8 cellular contexts compared by ENCODE assay signal in the genomic region with DNA sequence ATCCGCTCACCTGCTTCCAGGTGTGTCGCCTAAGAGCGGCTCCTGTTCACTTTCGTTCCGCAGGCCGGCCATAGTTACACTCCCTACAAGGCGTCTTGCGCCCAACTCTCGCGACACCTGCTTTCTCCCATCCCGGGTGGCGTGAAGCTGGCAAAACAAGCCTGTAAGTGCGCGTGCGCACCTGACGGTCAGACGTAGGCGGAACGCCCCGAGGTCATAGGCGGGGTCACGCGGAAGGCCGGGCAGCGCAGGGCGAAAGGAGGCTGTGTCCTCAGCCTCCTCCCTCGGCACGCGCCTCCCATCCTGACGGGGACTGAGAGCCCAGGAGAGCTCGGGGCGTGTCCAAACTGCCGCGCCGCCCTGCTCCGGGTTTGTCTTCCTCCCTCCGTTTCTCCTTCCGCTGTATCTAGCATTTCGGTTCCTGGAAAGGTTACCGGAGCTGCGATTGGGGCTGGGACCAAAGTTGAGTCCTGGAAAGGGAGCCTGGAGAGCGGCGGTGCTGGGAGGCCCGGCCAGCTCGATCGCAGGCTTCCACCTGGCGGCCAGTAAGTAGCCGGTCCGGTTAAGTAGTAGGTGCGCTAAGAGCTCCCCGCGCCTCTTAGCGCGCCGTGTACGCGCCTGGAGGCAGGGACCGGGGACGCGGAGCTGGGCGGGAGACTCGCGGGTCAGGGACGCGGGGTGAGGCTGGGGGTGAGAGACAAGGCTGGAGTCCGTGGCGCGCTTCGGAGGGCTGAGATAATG.
DNase-seq lines count a peak whose midpoint lies in the region; ATAC-seq lines count a peak whose summit lies in the region.

A gene (plus strand): TSS at position 345 of the 741 bp plus-strand sequence. CDS start 17,550 bp downstream, outside the sequence.
A gene with protein sequence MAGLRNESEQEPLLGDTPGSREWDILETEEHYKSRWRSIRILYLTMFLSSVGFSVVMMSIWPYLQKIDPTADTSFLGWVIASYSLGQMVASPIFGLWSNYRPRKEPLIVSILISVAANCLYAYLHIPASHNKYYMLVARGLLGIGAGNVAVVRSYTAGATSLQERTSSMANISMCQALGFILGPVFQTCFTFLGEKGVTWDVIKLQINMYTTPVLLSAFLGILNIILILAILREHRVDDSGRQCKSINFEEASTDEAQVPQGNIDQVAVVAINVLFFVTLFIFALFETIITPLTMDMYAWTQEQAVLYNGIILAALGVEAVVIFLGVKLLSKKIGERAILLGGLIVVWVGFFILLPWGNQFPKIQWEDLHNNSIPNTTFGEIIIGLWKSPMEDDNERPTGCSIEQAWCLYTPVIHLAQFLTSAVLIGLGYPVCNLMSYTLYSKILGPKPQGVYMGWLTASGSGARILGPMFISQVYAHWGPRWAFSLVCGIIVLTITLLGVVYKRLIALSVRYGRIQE (minus strand): TSS at position 112 of the 741 bp plus-strand sequence. CDS start 40 bp downstream, at position 72.

- ATAC-seq in GM19043 (IDR thresholded peaks at IDR 0.05; ENCODE audit: low read depth, unreplicated experiment): peak; percentile 96
- peak; percentile 94 for ATAC-seq in HG03378 (IDR thresholded peaks at IDR 0.05; ENCODE audit: unreplicated experiment)
- peak; percentile 95 to 96 for ATAC-seq in activated CD4-positive, CD25-positive, alpha-beta regulatory T cell treated with anti-CD3 and anti-CD28 coated beads, Interleukin-2, amount 50 U/mL, for 24 hours

- peak; percentile 96 for DNase-seq in Ammon's horn (ENCODE audit: low spot score)
- peak; percentile 93 for DNase-seq in NCI-H446 treated with DMSO at 0.1 percent for 48 hours (lab: John Stamatoyannopoulos, UW)
- peak; percentile 98 for DNase-seq in cerebellar cortex (ENCODE audit: low spot score)
- DNase-seq in iris pigment epithelial cell (ENCODE audit: low read depth): peak; percentile 100
- peak; percentile 98 for DNase-seq in stimulated activated CD4-positive, alpha-beta T cell treated with anti-CD3 and anti-CD28 coated beads, Interleukin-12 subunit alpha, Interleukin-12 subunit beta, amount 100 ng/mL, for 4 hours

Comparison
In these comparisons a context has a peak if more than half of its experiments do, and no peak if none do; other contexts are left out.
1. Peak in every context shown above with its lines: DNase-seq and ATAC-seq.